15 cellular contexts compared by ENCODE assay signal in the genomic region with DNA sequence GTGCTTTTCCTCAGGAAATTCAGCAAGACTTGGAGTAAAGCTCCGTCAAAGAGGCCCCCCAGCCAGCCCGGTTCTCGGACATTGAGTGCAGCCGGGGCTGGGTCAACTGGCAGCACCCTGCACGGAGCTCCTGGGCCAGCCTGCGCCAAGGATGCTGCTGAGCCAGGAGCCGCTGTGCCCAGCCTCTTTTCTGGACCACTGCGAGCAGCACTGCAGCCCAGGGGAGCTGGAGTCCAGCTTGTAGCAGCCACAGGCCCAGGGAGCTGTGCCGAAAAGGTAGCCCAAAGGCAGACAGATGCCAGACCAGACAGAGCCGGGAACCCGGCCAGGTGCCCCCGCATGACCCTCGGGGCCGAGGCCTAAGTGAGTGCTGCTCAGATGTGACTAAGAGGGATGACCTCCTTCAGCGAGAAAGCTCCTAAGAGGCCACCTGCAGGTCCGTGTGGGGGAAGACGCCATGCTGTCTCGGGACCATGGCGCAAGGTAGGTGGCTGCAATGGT. TPM values are rescaled to one million over a fixed set of nuclear protein-coding genes. Genes with fewer than 3 reads are reported as not detected.
A peak's percentile ranks its signal among the peaks of the same experiment; 100 is the strongest.
DNase-seq lines count a peak whose midpoint lies in the region; ATAC-seq, FAIRE-seq and TF ChIP-seq lines count a peak whose summit lies in the region.
"Had no signal": no experiment of that assay in that cellular context is flagged by ENCODE, and none has a peak within 500 bp of the region (broad histone marks: within the 10 kb centered on the region; RNA-seq: fewer than 3 reads in every experiment).

No MANE protein-coding gene starts in this region.

- H3K4ac ChIP-seq in mesendoderm (ENCODE audit: low read depth, low read length): no peak overlapping the region

- H4K5ac ChIP-seq in mesendoderm (ENCODE audit: low read length): no peak overlapping the region

- no peak overlapping the region for H2AK5ac ChIP-seq in mesendoderm (ENCODE audit: low read length)

- no peaks in the 10 kb centered on the region; the same call in 1 of the 2 replicates for H3K36me3 ChIP-seq in GM06990 (ENCODE audit: control insufficient read depth, insufficient read depth, low read length)
- no peaks in the 10 kb centered on the region for H3K36me3 ChIP-seq in mesendoderm (ENCODE audit: control insufficient read depth, insufficient read depth, low read length)

- WGBS in A549 (ENCODE audit: missing lambda C conversion rate): 83% methylated on average over 17 of the region's 19 CpGs
- WGBS in mesendoderm (ENCODE audit: extremely low coverage, insufficient coverage, low lambda C conversion rate): no CpG with 5 or more reads among the region's 19 CpGs

- TF ChIP-seq CTCF in A549 (IDR thresholded peaks at IDR 0.05) (no peak), GM06990 (IDR thresholded peaks at IDR 0.05; ENCODE audit: insufficient read depth, low read length, poor library complexity, severe bottlenecking) (no peak), chondrocyte (IDR thresholded peaks at IDR 0.05) (no peak), progenitor cell of endocrine pancreas (IDR thresholded peaks at IDR 0.05; ENCODE audit: unreplicated experiment) (no peak)

- peaks cover 9% of the 10 kb centered on the region; the same call in 2 of the 3 replicates for H3K4me1 ChIP-seq in A549
- H3K4me1 ChIP-seq in mesendoderm (ENCODE audit: control insufficient read depth, low read depth, low read length): no peaks in the 10 kb centered on the region

- no peak overlapping the region for H3K18ac ChIP-seq in mesendoderm (ENCODE audit: low read length)

- peaks cover 31% of the 10 kb centered on the region for H3K4me1 Mint-ChIP-seq in chondrocyte (ENCODE audit: low read depth)
- H3K4me1 Mint-ChIP-seq in progenitor cell of endocrine pancreas (ENCODE audit: low read depth): peaks cover 14% of the 10 kb centered on the region

- no peak overlapping the region for H2BK5ac ChIP-seq in mesendoderm (ENCODE audit: low read length)

- peak; percentile 35 to 52 for ATAC-seq in A549
- no peak for ATAC-seq in GM18519 (IDR thresholded peaks at IDR 0.05; ENCODE audit: low FRiP score, unreplicated experiment)
- ATAC-seq: HCT116; stimulated activated effector memory CD8-positive, alpha-beta T cell treated with anti-CD3 and anti-CD28 coated beads, Interleukin-12 subunit alpha, Interleukin-12 subunit beta, amount 100 ng/mL, for 72 hours had no signal

- POLR2A ChIA-PET in A549 (lab: Yijun Ruan, JAX): interaction anchor here (0.9 to 2.9 kb wide), 3 partner anchors 8 to 174 kb away, joined by 3 to 31 read pairs (median 6); a partner anchor contains a TSS

- H3K36me3 Mint-ChIP-seq in chondrocyte (ENCODE audit: low read depth) (peaks cover 4% of the 10 kb centered on the region), progenitor cell of endocrine pancreas (ENCODE audit: insufficient read depth) (peaks cover 7% of the 10 kb centered on the region)
- H3K36me3 Mint-ChIP-seq: stimulated activated effector memory CD8-positive, alpha-beta T cell treated with anti-CD3 and anti-CD28 coated beads, Interleukin-12 subunit alpha, Interleukin-12 subunit beta, amount 100 ng/mL, for 72 hours had no signal

- DNase-seq in A549 (ENCODE audit: low read depth in 1 of 2, low spot score in 1 of 2): peak in 1 of 2 experiments; percentile 37
- peak; percentile 18 for DNase-seq in GM06990 (ENCODE audit: extremely low read depth, insufficient read length)
- no peak for DNase-seq in chondrocyte (ENCODE audit: low spot score)
- DNase-seq in mesendoderm: peak; percentile 54
- DNase-seq in NCI-H1092 treated with DMSO at 0.1 percent for 48 hours (lab: John Stamatoyannopoulos, UW): no peak
- DNase-seq in progenitor cell of endocrine pancreas (ENCODE audit: low spot score, unreplicated experiment): no peak
- DNase-seq in NCI-H2171 (lab: John Stamatoyannopoulos, UW): no peak
- DNase-seq: activated CD4-positive, alpha-beta memory T cell treated with anti-CD3 and anti-CD28 coated beads for 36 hours; activated naive CD4-positive, alpha-beta T cell; cerebellar nuclear complex; stimulated activated CD4-positive, alpha-beta T cell treated with anti-CD3 and anti-CD28 coated beads, Interleukin-2, amount 100 ng/mL, for 48 hours; T-helper 9 cell had no signal

- H3K27ac ChIP-seq in A549 (no peak overlapping the region), mesendoderm (ENCODE audit: low read depth, low read length) (no peak overlapping the region)

- no peak for TF ChIP-seq POLR2A in A549 (IDR thresholded peaks at IDR 0.05; ENCODE audit: low read length)

- no peak overlapping the region for H4K8ac ChIP-seq in mesendoderm (ENCODE audit: low read depth, low read length)

- H3K4me3 ChIP-seq in A549: no peak overlapping the region
- H3K4me3 ChIP-seq in GM06990 (replicated peaks; ENCODE audit: low read depth, low read length): no peak overlapping the region
- H3K4me3 ChIP-seq in mesendoderm (ENCODE audit: low read length): no peak overlapping the region

- H3K4me3 Mint-ChIP-seq in chondrocyte (ENCODE audit: unreplicated experiment) (no peak overlapping the region), progenitor cell of endocrine pancreas (ENCODE audit: low read depth) (no peak overlapping the region)

- TF ChIP-seq RAD21 in A549 (conservative IDR thresholded peaks at IDR 0.05 in 1 of 2, IDR thresholded peaks at IDR 0.05 in 1 of 2): no peak

- peak overlapping the region; percentile 19 for H3K56ac ChIP-seq in mesendoderm (ENCODE audit: low read length)

- no peak overlapping the region for H2BK120ac ChIP-seq in mesendoderm (ENCODE audit: low read depth, low read length)

- no peak overlapping the region for H3K23ac ChIP-seq in mesendoderm (ENCODE audit: low read length)

- no peak for FAIRE-seq in A549 (lab: Jason Lieb, UNC)

- H3K27ac Mint-ChIP-seq in chondrocyte (ENCODE audit: unreplicated experiment) (peak overlapping the region; percentile 85), progenitor cell of endocrine pancreas (no peak overlapping the region)
- H3K27ac Mint-ChIP-seq: activated CD4-positive, alpha-beta memory T cell treated with anti-CD3 and anti-CD28 coated beads for 36 hours had no signal

- H3K27me3 Mint-ChIP-seq in chondrocyte (ENCODE audit: low read depth) (no peaks in the 10 kb centered on the region), progenitor cell of endocrine pancreas (no peaks in the 10 kb centered on the region)
- H3K27me3 Mint-ChIP-seq: activated CD4-positive, alpha-beta memory T cell treated with anti-CD3 and anti-CD28 coated beads for 36 hours had no signal

- H3K4me2 ChIP-seq in A549: no peak overlapping the region
- H3K4me2 ChIP-seq in mesendoderm (ENCODE audit: low read length): no peak overlapping the region

- no peak overlapping the region for H3K9ac ChIP-seq in mesendoderm (ENCODE audit: low read length)

- peaks cover 6% of the 10 kb centered on the region for H3K79me2 ChIP-seq in mesendoderm (ENCODE audit: control insufficient read depth, insufficient read depth, low read length)

- H3K9me3 ChIP-seq in A549: no peaks in the 10 kb centered on the region

- peaks cover 5% of the 10 kb centered on the region for H3K79me1 ChIP-seq in mesendoderm (ENCODE audit: low read length)

- no peaks in the 10 kb centered on the region for H3K27me3 ChIP-seq in GM06990 (replicated peaks; ENCODE audit: control insufficient read depth, insufficient read depth, low read length)
- H3K27me3 ChIP-seq in mesendoderm (ENCODE audit: insufficient read depth, low read length, poor library complexity): no peaks in the 10 kb centered on the region

- no peak overlapping the region for H2BK15ac ChIP-seq in mesendoderm (replicated peaks; ENCODE audit: low read depth)

- CTCF ChIA-PET in A549 (lab: Yijun Ruan, JAX): interaction anchor here (0.6 to 2.1 kb wide), 9 partner anchors 8 to 658 kb away, joined by 3 to 6 read pairs (median 4); no protein-coding TSS in a partner anchor

- H3K9me3 Mint-ChIP-seq in chondrocyte (ENCODE audit: low read depth): no peaks in the 10 kb centered on the region
- H3K9me3 Mint-ChIP-seq in progenitor cell of endocrine pancreas (ENCODE audit: low read depth): no peaks in the 10 kb centered on the region
- H3K9me3 Mint-ChIP-seq: activated CD4-positive, alpha-beta memory T cell treated with anti-CD3 and anti-CD28 coated beads for 36 hours; stimulated activated effector memory CD8-positive, alpha-beta T cell treated with anti-CD3 and anti-CD28 coated beads, Interleukin-12 subunit alpha, Interleukin-12 subunit beta, amount 100 ng/mL, for 72 hours had no signal

- TF ChIP-seq EP300 in A549 (IDR thresholded peaks at IDR 0.05): no peak

TF ChIP-seq in A549, 52 proteins besides CTCF, POLR2A, EP300 and RAD21 (continues in another document):
- TF ChIP-seq SMC3 (IDR thresholded peaks at IDR 0.05): no peak

RNA-seq across cellular contexts. Expression of a gene that starts 7.3 kb away (rescaled TPM):
- polyA plus RNA-seq in A549 (2011; rRNA removed): 6.5 and 8.5 TPM in 2 replicates
- 2.1 and 2.2 TPM in 2 replicates for polyA plus RNA-seq in A549 (2012; cell fraction: cytosol; rRNA removed)
- polyA plus RNA-seq in A549 (2012; cell fraction: nucleus; rRNA removed): 5.2 and 6.5 TPM in 2 replicates
- 3.2 to 5.3 TPM (median 4.0 TPM) in 3 replicates for polyA plus RNA-seq in A549 (2017; fragmentation: RNase III; extraction: RNeasy Plus Mini Kit Qiagen cat#74134 plus additional on column Dnase treatment)
- 6.4 and 14.0 TPM in 2 replicates for polyA minus RNA-seq in A549 (2011; rRNA and poly(A)+ RNA removed)
- 15.6 to 19.7 TPM (median 16.5 TPM) in 3 replicates for total RNA-seq in chondrocyte
- polyA plus RNA-seq in mesendoderm (2013, experiment 1 of 2): 5.4 TPM
- 5.3 TPM for polyA plus RNA-seq in mesendoderm (2013, experiment 2 of 2)
- 33.8 and 43.9 TPM in 2 replicates for total RNA-seq in progenitor cell of endocrine pancreas

RNA-seq across cellular contexts. Expression of a gene that starts 7.7 kb away (rescaled TPM):
- polyA plus RNA-seq in A549 (2011; rRNA removed): 3,746 and 4,103 TPM in 2 replicates
- 1,508 and 1,836 TPM in 2 replicates for polyA plus RNA-seq in A549 (2012; cell fraction: cytosol; rRNA removed)
- 339 and 541 TPM in 2 replicates for polyA plus RNA-seq in A549 (2012; cell fraction: nucleus; rRNA removed)
- polyA plus RNA-seq in A549 (2017; fragmentation: RNase III; extraction: RNeasy Plus Mini Kit Qiagen cat#74134 plus additional on column Dnase treatment): 2,882 to 3,129 TPM (median 3,110 TPM) in 3 replicates
- 284 and 319 TPM in 2 replicates for polyA minus RNA-seq in A549 (2011; rRNA and poly(A)+ RNA removed)
- 545 to 650 TPM (median 580 TPM) in 3 replicates for total RNA-seq in chondrocyte
- polyA plus RNA-seq in mesendoderm (2013, experiment 1 of 2): 3,326 TPM
- polyA plus RNA-seq in mesendoderm (2013, experiment 2 of 2): 3,454 TPM
- 807 and 898 TPM in 2 replicates for total RNA-seq in progenitor cell of endocrine pancreas

RNA-seq across cellular contexts. Expression of a gene that starts 44.2 kb away (rescaled TPM):
- polyA plus RNA-seq in A549 (2011; rRNA removed) (55.3 and 91.6 TPM in 2 replicates), A549 (2017; fragmentation: RNase III; extraction: RNeasy Plus Mini Kit Qiagen cat#74134 plus additional on column Dnase treatment) (47.2 to 54.1 TPM (median 48.7 TPM) in 3 replicates)
- 19.6 and 21.6 TPM in 2 replicates for polyA plus RNA-seq in A549 (2012; cell fraction: cytosol; rRNA removed)
- polyA plus RNA-seq in A549 (2012; cell fraction: nucleus; rRNA removed): 18.6 and 20.7 TPM in 2 replicates
- 45.4 TPM in 2 replicates for polyA minus RNA-seq in A549 (2011; rRNA and poly(A)+ RNA removed)
- total RNA-seq in chondrocyte (18.3 to 20.6 TPM (median 20.5 TPM) in 3 replicates), progenitor cell of endocrine pancreas (22.7 and 24.5 TPM in 2 replicates)
- polyA plus RNA-seq in mesendoderm (2013, experiment 1 of 2): 31.4 TPM
- 31.5 TPM for polyA plus RNA-seq in mesendoderm (2013, experiment 2 of 2)

Comparison
In these comparisons a context has a peak if more than half of its experiments do, and no peak if none do; other contexts are left out.
1. DNase-seq: peak in GM06990 (single experiment) and mesendoderm (single experiment); none in chondrocyte (single experiment), NCI-H1092 treated with DMSO at 0.1 percent for 48 hours (single experiment), progenitor cell of endocrine pancreas (single experiment) and NCI-H2171 (single experiment).